Comparison of ENCODE assay signal across 9 cellular contexts in genomic region chr17:69500911-69501429, GRCh38.
DNase-seq lines count a peak whose midpoint lies in the region; ATAC-seq and TF ChIP-seq lines count a peak whose summit lies in the region.
"Had no signal": no experiment of that assay in that cellular context is flagged by ENCODE, and none has a peak within 500 bp of the region (broad histone marks: within the 10 kb centered on the region; RNA-seq: fewer than 3 reads in every experiment).

No MANE protein-coding gene starts in this region.

- no peaks in the 10 kb centered on the region for H3F3A ChIP-seq in PC-3 (ENCODE audit: low read length, unreplicated experiment)

- H4K20me1 ChIP-seq in PC-3 (ENCODE audit: low read length): no peaks in the 10 kb centered on the region

- H3K4me3 ChIP-seq in esophagus (ENCODE audit: low read depth in 1 of 2, low read length in 2 of 2) (no peak overlapping the region), prostate gland (no peak overlapping the region), PC-3 (ENCODE audit: low read length) (no peak overlapping the region)

- no TSS peak for BruUV-seq in PC-3 (replicated peaks; lab: Mats Ljungman, UMichigan)

- no peaks in the 10 kb centered on the region for H3K9me3 Mint-ChIP-seq in activated naive CD8-positive, alpha-beta T cell treated with anti-CD3 and anti-CD28 coated beads for 36 hours

- ATAC-seq in PC-3: no peak
- no peak for ATAC-seq in HG03045 (IDR thresholded peaks at IDR 0.05; ENCODE audit: unreplicated experiment)
- ATAC-seq: activated CD8-positive, alpha-beta memory T cell treated with anti-CD3 and anti-CD28 coated beads, Interleukin-2, amount 10 ng/mL, durations not matched to agents 7 days and 5 days had no signal

- H3K4me1 ChIP-seq in esophagus (ENCODE audit: control insufficient read depth in 2 of 2, insufficient read depth in 2 of 2, low read length in 1 of 2) (peaks cover 0 to 6% of the 10 kb centered on the region in 2 donors), prostate gland (replicated peaks) (peaks cover 5% of the 10 kb centered on the region), PC-3 (ENCODE audit: insufficient read depth, low read length) (peaks cover 8% of the 10 kb centered on the region; the same call in 1 of the 2 replicates)

- no peak overlapping the region for H3K4me2 ChIP-seq in PC-3 (ENCODE audit: low read length)

- no peak overlapping the region for H3K27ac Mint-ChIP-seq in activated naive CD8-positive, alpha-beta T cell treated with anti-CD3 and anti-CD28 coated beads for 36 hours
- H3K27ac Mint-ChIP-seq: activated CD8-positive, alpha-beta memory T cell treated with anti-CD3 and anti-CD28 coated beads, Interleukin-2, amount 10 ng/mL, durations not matched to agents 7 days and 5 days had no signal

- intact Hi-C loops in prostate gland (cut with DNase I) (no loop called here), PC-3 (cut with micrococcal nuclease) (no loop called here)

- H3K4me3 Mint-ChIP-seq in activated naive CD8-positive, alpha-beta T cell treated with anti-CD3 and anti-CD28 coated beads for 36 hours: no peak overlapping the region
- H3K4me3 Mint-ChIP-seq: activated CD8-positive, alpha-beta memory T cell treated with anti-CD3 and anti-CD28 coated beads, Interleukin-2, amount 10 ng/mL, durations not matched to agents 7 days and 5 days had no signal

- TF ChIP-seq CTCF in prostate gland (IDR thresholded peaks at IDR 0.05): no peak
- no peak for TF ChIP-seq CTCF in PC-3 (conservative IDR thresholded peaks at IDR 0.05; ENCODE audit: low read depth, low read length)

- no peaks in the 10 kb centered on the region for H3K27me3 ChIP-seq in esophagus (ENCODE audit: control insufficient read depth in 1 of 2, insufficient read depth in 2 of 2, low read length in 2 of 2)
- no peaks in the 10 kb centered on the region for H3K27me3 ChIP-seq in prostate gland (replicated peaks; ENCODE audit: insufficient read depth)
- no peaks in the 10 kb centered on the region for H3K27me3 ChIP-seq in PC-3 (ENCODE audit: low read length)

- no peak overlapping the region for H3K9ac ChIP-seq in PC-3 (ENCODE audit: low read length)

- H3K9me3 ChIP-seq in esophagus (ENCODE audit: control insufficient read depth in 2 of 2, insufficient read depth in 1 of 2, low read depth in 1 of 2, low read length in 1 of 2): no peaks in the 10 kb centered on the region
- no peaks in the 10 kb centered on the region for H3K9me3 ChIP-seq in prostate gland
- no peaks in the 10 kb centered on the region for H3K9me3 ChIP-seq in PC-3 (ENCODE audit: low read length)

- CTCF ChIA-PET in PC-3 (lab: Charles Lee): interaction anchor here (0.6 kb wide), 1 partner anchor 24 kb away, joined by 5 read pairs; no protein-coding TSS in a partner anchor

- H3K79me2 ChIP-seq in PC-3 (ENCODE audit: low read length): no peaks in the 10 kb centered on the region

- 25 to 31% methylated on average over 9 of the region's 9 CpGs for WGBS in esophagus, 2 donors
- WGBS in prostate gland: 10% methylated on average over 9 of the region's 9 CpGs

- DNase-seq in DMS79 (lab: John Stamatoyannopoulos, UW): peak; percentile 23
- DNase-seq in NCI-H446 (lab: John Stamatoyannopoulos, UW): peak; percentile 80 to 93
- DNase-seq in prostate gland (ENCODE audit: low spot score): peak; percentile 15
- DNase-seq in PC-3: no peak
- DNase-seq in NCI-H510A treated with DMSO at 0.1 percent for 48 hours (lab: John Stamatoyannopoulos, UW): no peak
- DNase-seq in activated naive CD8-positive, alpha-beta T cell treated with anti-CD3 and anti-CD28 coated beads for 36 hours: no peak
- DNase-seq: activated CD8-positive, alpha-beta memory T cell treated with anti-CD3 and anti-CD28 coated beads, Interleukin-2, amount 10 ng/mL, durations not matched to agents 7 days and 5 days had no signal

- no peaks in the 10 kb centered on the region for H3K27me3 Mint-ChIP-seq in activated naive CD8-positive, alpha-beta T cell treated with anti-CD3 and anti-CD28 coated beads for 36 hours
- H3K27me3 Mint-ChIP-seq: activated CD8-positive, alpha-beta memory T cell treated with anti-CD3 and anti-CD28 coated beads, Interleukin-2, amount 10 ng/mL, durations not matched to agents 7 days and 5 days had no signal

- H2AFZ ChIP-seq in PC-3 (ENCODE audit: low read length): no peak overlapping the region

- no peak for TF ChIP-seq POLR2A in prostate gland (IDR thresholded peaks at IDR 0.05)

- H3K9me2 ChIP-seq in PC-3 (replicated peaks; ENCODE audit: low read length): no peaks in the 10 kb centered on the region

- no peaks in the 10 kb centered on the region for H3K36me3 Mint-ChIP-seq in activated naive CD8-positive, alpha-beta T cell treated with anti-CD3 and anti-CD28 coated beads for 36 hours
- H3K36me3 Mint-ChIP-seq: activated CD8-positive, alpha-beta memory T cell treated with anti-CD3 and anti-CD28 coated beads, Interleukin-2, amount 10 ng/mL, durations not matched to agents 7 days and 5 days had no signal

- H3K36me3 ChIP-seq in esophagus (ENCODE audit: control insufficient read depth in 2 of 2, insufficient read depth in 2 of 2, low read length in 1 of 2) (no peaks in the 10 kb centered on the region), prostate gland (no peaks in the 10 kb centered on the region), PC-3 (ENCODE audit: low read depth, low read length) (no peaks in the 10 kb centered on the region)

- POLR2A ChIA-PET in PC-3 (lab: Charles Lee; ENCODE audit: unreplicated experiment): interaction anchor here (0.6 kb wide), 1 partner anchor 98 kb away, joined by 14 read pairs; no protein-coding TSS in a partner anchor

- H3K27ac ChIP-seq in esophagus (ENCODE audit: low read depth in 2 of 2, low read length in 1 of 2): peak overlapping the region; percentile 14 to 50
- peak overlapping the region in 1 of 2 donors; percentile 31 for H3K27ac ChIP-seq in prostate gland
- H3K27ac ChIP-seq in PC-3 (ENCODE audit: low read length): no peak overlapping the region

- H3K4me1 Mint-ChIP-seq in activated naive CD8-positive, alpha-beta T cell treated with anti-CD3 and anti-CD28 coated beads for 36 hours: peaks cover 14% of the 10 kb centered on the region

Comparison
In these comparisons a context has a peak if more than half of its experiments do, and no peak if none do; other contexts are left out.
1. DNase-seq: peak in DMS79 (single experiment), NCI-H446 (2 of 2) and prostate gland (single experiment); none in PC-3 (single experiment), NCI-H510A treated with DMSO at 0.1 percent for 48 hours (single experiment) and activated naive CD8-positive, alpha-beta T cell treated with anti-CD3 and anti-CD28 coated beads for 36 hours (single experiment).